In the genomic region with DNA sequence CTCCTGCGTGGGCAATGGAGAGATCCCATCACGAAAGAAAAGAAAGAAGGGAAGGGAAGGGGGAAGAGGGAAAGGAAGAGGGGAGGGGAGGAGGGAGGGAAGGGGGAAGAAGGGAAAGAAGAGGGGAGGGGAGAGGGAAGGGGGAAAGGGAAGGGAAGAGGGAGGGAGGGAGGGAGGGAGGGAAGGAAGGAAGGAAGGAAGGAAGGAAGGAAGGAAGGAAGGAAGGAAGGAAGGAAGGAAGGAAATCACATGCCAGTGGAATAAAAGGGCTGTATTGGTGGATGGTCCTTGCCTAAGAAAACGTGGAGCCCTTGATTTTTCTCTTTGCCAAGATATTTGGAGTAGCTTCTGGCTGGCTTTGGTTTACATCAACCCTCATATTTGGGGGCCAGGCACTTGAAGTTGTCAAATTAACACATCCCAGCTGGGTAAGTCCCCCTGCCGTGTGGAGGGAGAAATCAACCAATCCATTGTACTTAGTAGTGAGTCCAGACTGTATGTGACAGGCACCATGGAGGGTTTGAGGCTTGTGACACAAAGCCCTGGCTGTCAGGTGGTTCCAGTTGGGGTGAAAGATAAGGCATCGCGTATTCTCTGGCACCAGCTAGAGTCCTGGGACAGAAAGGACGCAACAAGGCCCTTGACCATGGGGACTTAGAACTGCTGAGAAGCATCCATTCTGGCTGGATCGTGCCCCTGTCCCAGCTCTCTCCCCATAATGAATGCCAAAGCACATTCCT, we compare ENCODE assay signal across 1 cellular context.
TF ChIP-seq lines count a peak whose summit lies in the region.

No MANE protein-coding gene starts in this region.

TF ChIP-seq in H1, 55 proteins besides CTCF, POLR2A, EP300 and RAD21:
- TF ChIP-seq SIX5 (IDR thresholded peaks at IDR 0.05; ENCODE audit: low read depth, low read length) (no peak), KDM5A (IDR thresholded peaks at IDR 0.05; ENCODE audit: low read length) (no peak), TAF7 (optimal IDR thresholded peaks at IDR 0.05; ENCODE audit: borderline replicate concordance, low read depth, low read length) (no peak), POU5F1 (IDR thresholded peaks at IDR 0.05; ENCODE audit: low read depth, low read length) (no peak), BCL11A (IDR thresholded peaks at IDR 0.05; ENCODE audit: low read depth in 2 of 2, low read length in 2 of 2) (no peak), ZNF274 (IDR thresholded peaks at IDR 0.05; ENCODE audit: borderline replicate concordance, extremely low read depth, low read length) (no peak), SP4 (IDR thresholded peaks at IDR 0.05; ENCODE audit: low read length) (no peak), CBX8 (IDR thresholded peaks at IDR 0.05; ENCODE audit: borderline replicate concordance, low read depth, low read length) (no peak), BACH1 (IDR thresholded peaks at IDR 0.05; ENCODE audit: low read length) (no peak)
- TF ChIP-seq, protein P1, sequence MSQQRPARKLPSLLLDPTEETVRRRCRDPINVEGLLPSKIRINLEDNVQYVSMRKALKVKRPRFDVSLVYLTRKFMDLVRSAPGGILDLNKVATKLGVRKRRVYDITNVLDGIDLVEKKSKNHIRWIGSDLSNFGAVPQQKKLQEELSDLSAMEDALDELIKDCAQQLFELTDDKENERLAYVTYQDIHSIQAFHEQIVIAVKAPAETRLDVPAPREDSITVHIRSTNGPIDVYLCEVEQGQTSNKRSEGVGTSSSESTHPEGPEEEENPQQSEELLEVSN (IDR thresholded peaks at IDR 0.05): no peak
